In genomic region chr15:74988007-74988800, GRCh38 we compare ENCODE assay signal across 9 cellular contexts. TPM values are rescaled to one million over a fixed set of nuclear protein-coding genes. Genes with fewer than 3 reads are reported as not detected.
DNase-seq lines count a peak whose midpoint lies in the region; ATAC-seq, FAIRE-seq and TF ChIP-seq lines count a peak whose summit lies in the region.
"Had no signal": no experiment of that assay in that cellular context is flagged by ENCODE, and none has a peak within 500 bp of the region (broad histone marks: within the 10 kb centered on the region; RNA-seq: fewer than 3 reads in every experiment).

No MANE protein-coding gene starts in this region.

- no peak overlapping the region for H3K4me2 ChIP-seq in GM23338
- H3K4me2 ChIP-seq in HepG2 (ENCODE audit: low read depth, low read length), result no peak overlapping the region

- TF ChIP-seq EP300 in HepG2 (IDR thresholded peaks at IDR 0.05; ENCODE audit: low read depth in 2 of 2, low read length in 2 of 2) (no peak), HepG2 (CRISPR knock-in tag; IDR thresholded peaks at IDR 0.05; ENCODE audit: borderline replicate concordance) (no peak)

- peak; percentile 79 for TF ChIP-seq RAD21 in HepG2 (CRISPR knock-in tag; IDR thresholded peaks at IDR 0.05)

- in situ Hi-C loops in HepG2 (cut with HindIII; ENCODE audit: extremely low pct_ligation_motif_present, low pct_unique_long_range_greater_than_20kb), result no loop called here

- no peaks in the 10 kb centered on the region for H4K20me1 ChIP-seq in GM23338 (replicated peaks; ENCODE audit: insufficient read depth)
- no peaks in the 10 kb centered on the region for H4K20me1 ChIP-seq in HepG2 (ENCODE audit: insufficient read depth, low read length)

- no peak overlapping the region for H3K27ac Mint-ChIP-seq in CD4-positive, CD25-positive, alpha-beta regulatory T cell
- no peak overlapping the region for H3K27ac Mint-ChIP-seq in GM23338
- H3K27ac Mint-ChIP-seq in activated T-helper 2 cell treated with anti-CD3 and anti-CD28 coated beads, Interferon-gamma antibody, Interleukin-2, Interleukin-4, amounts not matched to agents 10 μg/mL and 5 μg/mL and 100 μg/mL, durations not matched to agents 14 hours and 24 hours and 36 hours, result no peak overlapping the region

- intact Hi-C loops in activated T-helper 2 cell treated with anti-CD3 and anti-CD28 coated beads, Interferon-gamma antibody, Interleukin-2, Interleukin-4, amounts not matched to agents 10 μg/mL and 5 μg/mL and 100 μg/mL, durations not matched to agents 14 hours and 24 hours and 36 hours (cut with micrococcal nuclease), result no loop called here
- intact Hi-C loops in HepG2 (cut with micrococcal nuclease; ENCODE audit: unreplicated experiment), result loop anchor here (2.0 kb wide), 1 partner anchor 37 kb away; no protein-coding TSS in a partner anchor

- H3F3A ChIP-seq in GM23338 (replicated peaks; ENCODE audit: low read depth), result no peaks in the 10 kb centered on the region

- POLR2A ChIA-PET in HepG2 (lab: Yijun Ruan, JAX), result no interaction called here

- H3K4me3 ChIP-seq in CD4-positive, CD25-positive, alpha-beta regulatory T cell (ENCODE audit: low read depth, low read length), result no peak overlapping the region
- no peak overlapping the region for H3K4me3 ChIP-seq in GM23338
- no peak overlapping the region for H3K4me3 ChIP-seq in HepG2 (replicated peaks in 1 of 3; ENCODE audit: insufficient read depth in 1 of 3, low read depth in 2 of 3, low read length in 3 of 3)
- H3K4me3 ChIP-seq: thoracic aorta had no signal

- no peaks in the 10 kb centered on the region for H3K27me3 ChIP-seq in CD4-positive, CD25-positive, alpha-beta regulatory T cell (ENCODE audit: control insufficient read depth, insufficient read depth, low read length)
- H3K27me3 ChIP-seq in GM23338 (ENCODE audit: insufficient read depth) (no peaks in the 10 kb centered on the region), HepG2 (ENCODE audit: control insufficient read depth in 1 of 2, insufficient read depth in 2 of 2, low read length in 2 of 2) (peaks cover 0 to 18% of the 10 kb centered on the region in 2 experiments; a peak in 4 of 5 replicates)

- H3K9me2 ChIP-seq in GM23338 (ENCODE audit: insufficient read depth), result no peaks in the 10 kb centered on the region

- TF ChIP-seq POLR2A in HepG2 (IDR thresholded peaks at IDR 0.05; ENCODE audit: insufficient read depth in 1 of 2, low read depth in 2 of 2, low read length in 2 of 2), result no peak

- no peak overlapping the region for H3K27ac ChIP-seq in CD4-positive, CD25-positive, alpha-beta regulatory T cell (ENCODE audit: insufficient read depth, low read length, poor library complexity, severe bottlenecking)
- no peak overlapping the region for H3K27ac ChIP-seq in GM23338 (ENCODE audit: low read depth)
- H3K27ac ChIP-seq in HepG2 (ENCODE audit: extremely low read length, insufficient read depth, low read length), result no peak overlapping the region
- H3K27ac ChIP-seq: thoracic aorta had no signal

- peak in 2 of 3 donors; percentile 11 to 61 for DNase-seq in CD4-positive, CD25-positive, alpha-beta regulatory T cell
- DNase-seq in GM23338 (ENCODE audit: low spot score), result peak; percentile 87
- DNase-seq in NCI-H774 (lab: John Stamatoyannopoulos, UW), result peak; percentile 23
- DNase-seq in activated T-helper 2 cell treated with anti-CD3 and anti-CD28 coated beads, Interferon-gamma antibody, Interleukin-2, Interleukin-4, amounts not matched to agents 10 μg/mL and 5 μg/mL and 100 μg/mL, durations not matched to agents 14 hours and 24 hours and 36 hours (ENCODE audit: low spot score), result peak; percentile 26
- peak; percentile 65 for DNase-seq in HepG2 (ENCODE audit: low spot score)
- no peak for DNase-seq in GOT3 (lab: John Stamatoyannopoulos, UW)

- H3K9ac ChIP-seq in HepG2 (ENCODE audit: insufficient read depth, low read depth, low read length), result no peak overlapping the region

- CTCF ChIA-PET in HepG2 (lab: Yijun Ruan, JAX; ENCODE audit: low intra/inter-chr PET ratio, low total read pairs), result interaction anchor here (0.6 kb wide), 1 partner anchor 87 kb away, joined by 3 read pairs; no protein-coding TSS in a partner anchor

- H3K79me2 ChIP-seq in GM23338 (replicated peaks; ENCODE audit: insufficient read depth), result no peaks in the 10 kb centered on the region
- no peaks in the 10 kb centered on the region for H3K79me2 ChIP-seq in HepG2 (ENCODE audit: insufficient read depth, low read length)

- peaks cover 0 to 2% (median 0%) of the 10 kb centered on the region in 7 donors for H3K9me3 Mint-ChIP-seq in CD4-positive, CD25-positive, alpha-beta regulatory T cell
- H3K9me3 Mint-ChIP-seq in GM23338, result no peaks in the 10 kb centered on the region
- no peaks in the 10 kb centered on the region for H3K9me3 Mint-ChIP-seq in activated T-helper 2 cell treated with anti-CD3 and anti-CD28 coated beads, Interferon-gamma antibody, Interleukin-2, Interleukin-4, amounts not matched to agents 10 μg/mL and 5 μg/mL and 100 μg/mL, durations not matched to agents 14 hours and 24 hours and 36 hours

- H3K9me3 ChIP-seq in CD4-positive, CD25-positive, alpha-beta regulatory T cell (ENCODE audit: control insufficient read depth in 2 of 2, low read length in 2 of 2), result no peaks in the 10 kb centered on the region
- H3K9me3 ChIP-seq in HepG2 (ENCODE audit: low read length), result no peaks in the 10 kb centered on the region
- H3K9me3 ChIP-seq: thoracic aorta had no signal

- WGBS in HepG2 (ENCODE audit: low lambda C conversion rate), result 12% methylated on average over 4 of the region's 4 CpGs

- no peaks in the 10 kb centered on the region for H3K36me3 ChIP-seq in CD4-positive, CD25-positive, alpha-beta regulatory T cell (ENCODE audit: control insufficient read depth, insufficient read depth, low read length)
- H3K36me3 ChIP-seq in GM23338 (ENCODE audit: insufficient read depth), result no peaks in the 10 kb centered on the region
- H3K36me3 ChIP-seq in HepG2 (replicated peaks in 1 of 2; ENCODE audit: control insufficient read depth in 1 of 2, insufficient read depth in 2 of 2, low read length in 2 of 2), result no peaks in the 10 kb centered on the region
- H3K36me3 ChIP-seq: thoracic aorta had no signal

- no TSS peak for BruUV-seq in HepG2 (replicated peaks; lab: Mats Ljungman, UMichigan)

- H3K4me3 Mint-ChIP-seq in CD4-positive, CD25-positive, alpha-beta regulatory T cell, result no peak overlapping the region
- no peak overlapping the region for H3K4me3 Mint-ChIP-seq in GM23338
- no peak overlapping the region for H3K4me3 Mint-ChIP-seq in activated T-helper 2 cell treated with anti-CD3 and anti-CD28 coated beads, Interferon-gamma antibody, Interleukin-2, Interleukin-4, amounts not matched to agents 10 μg/mL and 5 μg/mL and 100 μg/mL, durations not matched to agents 14 hours and 24 hours and 36 hours (ENCODE audit: low read depth)

- H3K27me3 Mint-ChIP-seq in CD4-positive, CD25-positive, alpha-beta regulatory T cell, result peaks cover 5% of the 10 kb centered on the region
- peaks cover 12% of the 10 kb centered on the region for H3K27me3 Mint-ChIP-seq in GM23338 (ENCODE audit: insufficient read depth, low read depth, poor library complexity)
- H3K27me3 Mint-ChIP-seq in activated T-helper 2 cell treated with anti-CD3 and anti-CD28 coated beads, Interferon-gamma antibody, Interleukin-2, Interleukin-4, amounts not matched to agents 10 μg/mL and 5 μg/mL and 100 μg/mL, durations not matched to agents 14 hours and 24 hours and 36 hours (ENCODE audit: low read depth), result peaks cover 15% of the 10 kb centered on the region

- H3K36me3 Mint-ChIP-seq in CD4-positive, CD25-positive, alpha-beta regulatory T cell, result no peaks in the 10 kb centered on the region
- H3K36me3 Mint-ChIP-seq in GM23338 (ENCODE audit: low read depth), result no peaks in the 10 kb centered on the region
- no peaks in the 10 kb centered on the region for H3K36me3 Mint-ChIP-seq in activated T-helper 2 cell treated with anti-CD3 and anti-CD28 coated beads, Interferon-gamma antibody, Interleukin-2, Interleukin-4, amounts not matched to agents 10 μg/mL and 5 μg/mL and 100 μg/mL, durations not matched to agents 14 hours and 24 hours and 36 hours (ENCODE audit: low read depth)

- no peaks in the 10 kb centered on the region for H3K4me1 ChIP-seq in CD4-positive, CD25-positive, alpha-beta regulatory T cell (ENCODE audit: control insufficient read depth, insufficient read depth, low read length, poor library complexity, severe bottlenecking)
- no peaks in the 10 kb centered on the region for H3K4me1 ChIP-seq in GM23338 (ENCODE audit: insufficient read depth)
- 0 out of 2 replicates have a peak, but pooled peaks cover 7% of the 10 kb centered on the region for H3K4me1 ChIP-seq in HepG2 (ENCODE audit: insufficient read depth, low read length)

- TF ChIP-seq CTCF in GM23338 (conservative IDR thresholded peaks at IDR 0.05; ENCODE audit: low read depth in 2 of 2), result peak; percentile 78 to 90
- TF ChIP-seq CTCF in HepG2 (CRISPR knock-in tag; IDR thresholded peaks at IDR 0.05), result peak; percentile 78

- ATAC-seq in CD4-positive, CD25-positive, alpha-beta regulatory T cell (ENCODE audit: low read depth in 2 of 2), result peak in 1 of 2 donors; percentile 64
- ATAC-seq in GM23338 (peak; percentile 99), HepG2 (peak; percentile 99), GM19023 (IDR thresholded peaks at IDR 0.05; ENCODE audit: unreplicated experiment) (no peak), GM21367 (IDR thresholded peaks at IDR 0.05; ENCODE audit: unreplicated experiment) (no peak)

- peak; percentile 86 for FAIRE-seq in HepG2 (lab: Jason Lieb, UNC)

- peaks cover 0 to 8% (median 0%) of the 10 kb centered on the region in 4 donors for H3K4me1 Mint-ChIP-seq in CD4-positive, CD25-positive, alpha-beta regulatory T cell
- H3K4me1 Mint-ChIP-seq in GM23338, result no peaks in the 10 kb centered on the region
- peaks cover 13% of the 10 kb centered on the region for H3K4me1 Mint-ChIP-seq in activated T-helper 2 cell treated with anti-CD3 and anti-CD28 coated beads, Interferon-gamma antibody, Interleukin-2, Interleukin-4, amounts not matched to agents 10 μg/mL and 5 μg/mL and 100 μg/mL, durations not matched to agents 14 hours and 24 hours and 36 hours (ENCODE audit: low read depth)

- H2AFZ ChIP-seq in GM23338 (no peak overlapping the region), HepG2 (ENCODE audit: low read length) (no peak overlapping the region)

RNA-seq across cellular contexts. Expression of gene SCAMP5, which starts 7.2 kb away (rescaled TPM):
- total RNA-seq in CD4-positive, CD25-positive, alpha-beta regulatory T cell, result 1.3 TPM
- polyA plus RNA-seq in CD4-positive, CD25-positive, alpha-beta regulatory T cell, result under 1 TPM in 2 of 4 donors, not detected in 2; 0.20 to 0.25 TPM
- 31.0 and 43.3 TPM in 2 replicates for total RNA-seq in GM23338 (2014; rRNA removed; shearing (Covaris generic))
- polyA plus RNA-seq in GM23338 (2016; fragmentation: Nextera tagmentation; extraction: Ambion mirVana), result 12.8 and 12.9 TPM in 2 replicates
- 0.89 and 0.99 TPM in 2 replicates for total RNA-seq in activated T-helper 2 cell treated with anti-CD3 and anti-CD28 coated beads, Interferon-gamma antibody, Interleukin-2, Interleukin-4, amounts not matched to agents 10 μg/mL and 5 μg/mL and 100 μg/mL, durations not matched to agents 14 hours and 24 hours and 36 hours
- total RNA-seq in HepG2 (2016; rRNA removed; fragmentation: Illumina TruSeq; extraction: Trizol), result 31.1 and 34.3 TPM in 2 replicates
- total RNA-seq in HepG2 (2016; cell fraction: cytosol; rRNA removed; fragmentation: Illumina TruSeq; extraction: Trizol; ENCODE audit: low read depth), result 18.1 and 20.2 TPM in 2 replicates
- total RNA-seq in HepG2 (2016; cell fraction: insoluble cytoplasmic fraction; rRNA removed; fragmentation: Illumina TruSeq; extraction: Trizol), result 28.9 and 30.0 TPM in 2 replicates
- 51.8 and 60.3 TPM in 2 replicates for total RNA-seq in HepG2 (2016; cell fraction: membrane; rRNA removed; fragmentation: Illumina TruSeq; extraction: Trizol)
- total RNA-seq in HepG2 (2016; cell fraction: nucleus; rRNA removed; fragmentation: Illumina TruSeq; extraction: Trizol), result 18.6 and 23.6 TPM in 2 replicates
- 49.0 and 58.1 TPM in 2 replicates for polyA plus RNA-seq in HepG2 (2011; rRNA removed)
- 46.5 and 47.4 TPM in 2 replicates for polyA plus RNA-seq in HepG2 (2011; cell fraction: cytosol; rRNA removed)
- 39.9 and 45.6 TPM in 2 replicates for polyA plus RNA-seq in HepG2 (2011; cell fraction: nucleus; rRNA removed)
- polyA plus RNA-seq in HepG2 (2012), result 23.3 and 23.6 TPM in 2 replicates
- polyA plus RNA-seq in HepG2 (2016; cell fraction: cytosol; fragmentation: Illumina TruSeq; extraction: Trizol; ENCODE audit: low read depth), result 30.8 and 37.6 TPM in 2 replicates
- 43.3 and 47.6 TPM in 2 replicates for polyA plus RNA-seq in HepG2 (2016; cell fraction: insoluble cytoplasmic fraction; fragmentation: Illumina TruSeq; extraction: Trizol; ENCODE audit: low read depth)
- polyA plus RNA-seq in HepG2 (2016; cell fraction: membrane; fragmentation: Illumina TruSeq; extraction: Trizol; ENCODE audit: low read depth), result 77.2 and 78.4 TPM in 2 replicates
- 46.8 and 52.7 TPM in 2 replicates for polyA plus RNA-seq in HepG2 (2016; cell fraction: nucleus; fragmentation: Illumina TruSeq; extraction: Trizol; ENCODE audit: insufficient read depth, low read depth)
- 10.5 and 79.6 TPM in 2 replicates for polyA minus RNA-seq in HepG2 (2011; rRNA and poly(A)+ RNA removed; ENCODE audit: low replicate concordance)
- 15.0 and 19.5 TPM in 2 replicates for polyA minus RNA-seq in HepG2 (2011; cell fraction: cytosol; rRNA and poly(A)+ RNA removed)
- polyA minus RNA-seq in HepG2 (2011; cell fraction: nucleus; rRNA and poly(A)+ RNA removed), result 7.2 and 10.4 TPM in 2 replicates

RNA-seq across cellular contexts. Expression of gene RPP25, which starts 31.6 kb away (rescaled TPM):
- total RNA-seq in CD4-positive, CD25-positive, alpha-beta regulatory T cell, result 0.54 TPM
- 1 to 10 TPM; 1.6 to 4.6 (median 2.8) TPM for polyA plus RNA-seq in CD4-positive, CD25-positive, alpha-beta regulatory T cell
- total RNA-seq in GM23338 (2014; rRNA removed; shearing (Covaris generic)), result 15.8 and 18.8 TPM in 2 replicates
- polyA plus RNA-seq in GM23338 (2016; fragmentation: Nextera tagmentation; extraction: Ambion mirVana) (14.6 and 14.8 TPM in 2 replicates), HepG2 (2011; rRNA removed) (0.04 and 0.05 TPM in 2 replicates)
- total RNA-seq in activated T-helper 2 cell treated with anti-CD3 and anti-CD28 coated beads, Interferon-gamma antibody, Interleukin-2, Interleukin-4, amounts not matched to agents 10 μg/mL and 5 μg/mL and 100 μg/mL, durations not matched to agents 14 hours and 24 hours and 36 hours, result 13.1 and 14.2 TPM in 2 replicates
- 0.08 and 0.11 TPM in 2 replicates for total RNA-seq in HepG2 (2016; rRNA removed; fragmentation: Illumina TruSeq; extraction: Trizol)
- total RNA-seq in HepG2 (2016; cell fraction: cytosol; rRNA removed; fragmentation: Illumina TruSeq; extraction: Trizol; ENCODE audit: low read depth), result not detected in 2 replicates
- total RNA-seq in HepG2 (2016; cell fraction: insoluble cytoplasmic fraction; rRNA removed; fragmentation: Illumina TruSeq; extraction: Trizol), result 0.09 and 0.16 TPM in 2 replicates
- total RNA-seq in HepG2 (2016; cell fraction: membrane; rRNA removed; fragmentation: Illumina TruSeq; extraction: Trizol), result 0.12 and 0.14 TPM in 2 replicates
- total RNA-seq in HepG2 (2016; cell fraction: nucleus; rRNA removed; fragmentation: Illumina TruSeq; extraction: Trizol), result not detected in 2 replicates
- polyA plus RNA-seq in HepG2 (2011; cell fraction: cytosol; rRNA removed), result 0.09 and 0.12 TPM in 2 replicates
- 0.07 and 0.11 TPM in 2 replicates for polyA plus RNA-seq in HepG2 (2011; cell fraction: nucleus; rRNA removed)
- polyA plus RNA-seq in HepG2 (2012), result 0.07 TPM in 1 of 2 replicates, not detected in the other
- polyA plus RNA-seq in HepG2 (2016; cell fraction: cytosol; fragmentation: Illumina TruSeq; extraction: Trizol; ENCODE audit: low read depth), result 0.08 TPM in 1 of 2 replicates, not detected in the other
- polyA plus RNA-seq in HepG2 (2016; cell fraction: insoluble cytoplasmic fraction; fragmentation: Illumina TruSeq; extraction: Trizol; ENCODE audit: low read depth), result 0.08 TPM in 1 of 2 replicates, not detected in the other
- 0.08 TPM in 1 of 2 replicates, not detected in the other for polyA plus RNA-seq in HepG2 (2016; cell fraction: membrane; fragmentation: Illumina TruSeq; extraction: Trizol; ENCODE audit: low read depth)
- polyA plus RNA-seq in HepG2 (2016; cell fraction: nucleus; fragmentation: Illumina TruSeq; extraction: Trizol; ENCODE audit: insufficient read depth, low read depth), result 0.15 TPM in 2 replicates
- polyA minus RNA-seq in HepG2 (2011; rRNA and poly(A)+ RNA removed; ENCODE audit: low replicate concordance), result 0.22 and 25.9 TPM in 2 replicates
- polyA minus RNA-seq in HepG2 (2011; cell fraction: cytosol; rRNA and poly(A)+ RNA removed), result 0.30 and 0.62 TPM in 2 replicates
- 0.25 and 0.26 TPM in 2 replicates for polyA minus RNA-seq in HepG2 (2011; cell fraction: nucleus; rRNA and poly(A)+ RNA removed)

RNA-seq across cellular contexts. Expression of gene PPCDC, which starts 35.2 kb away (rescaled TPM):
- 11.0 TPM for total RNA-seq in CD4-positive, CD25-positive, alpha-beta regulatory T cell
- 10 to 100 TPM; 12.3 to 15.5 (median 12.8) TPM for polyA plus RNA-seq in CD4-positive, CD25-positive, alpha-beta regulatory T cell
- total RNA-seq in GM23338 (2014; rRNA removed; shearing (Covaris generic)), result 40.2 and 42.8 TPM in 2 replicates
- polyA plus RNA-seq in GM23338 (2016; fragmentation: Nextera tagmentation; extraction: Ambion mirVana), result 17.8 and 22.1 TPM in 2 replicates
- total RNA-seq in activated T-helper 2 cell treated with anti-CD3 and anti-CD28 coated beads, Interferon-gamma antibody, Interleukin-2, Interleukin-4, amounts not matched to agents 10 μg/mL and 5 μg/mL and 100 μg/mL, durations not matched to agents 14 hours and 24 hours and 36 hours, result 28.4 and 31.0 TPM in 2 replicates
- 9.9 and 12.3 TPM in 2 replicates for total RNA-seq in HepG2 (2016; rRNA removed; fragmentation: Illumina TruSeq; extraction: Trizol)
- total RNA-seq in HepG2 (2016; cell fraction: cytosol; rRNA removed; fragmentation: Illumina TruSeq; extraction: Trizol; ENCODE audit: low read depth), result 4.1 and 6.1 TPM in 2 replicates
- 12.0 and 13.0 TPM in 2 replicates for total RNA-seq in HepG2 (2016; cell fraction: insoluble cytoplasmic fraction; rRNA removed; fragmentation: Illumina TruSeq; extraction: Trizol)
- 8.6 and 11.2 TPM in 2 replicates for total RNA-seq in HepG2 (2016; cell fraction: membrane; rRNA removed; fragmentation: Illumina TruSeq; extraction: Trizol)
- 11.2 and 14.5 TPM in 2 replicates for total RNA-seq in HepG2 (2016; cell fraction: nucleus; rRNA removed; fragmentation: Illumina TruSeq; extraction: Trizol)
- 12.8 and 13.9 TPM in 2 replicates for polyA plus RNA-seq in HepG2 (2011; rRNA removed)
- 12.1 and 15.8 TPM in 2 replicates for polyA plus RNA-seq in HepG2 (2011; cell fraction: cytosol; rRNA removed)
- 21.1 and 24.9 TPM in 2 replicates for polyA plus RNA-seq in HepG2 (2011; cell fraction: nucleus; rRNA removed)
- polyA plus RNA-seq in HepG2 (2012), result 5.4 and 7.5 TPM in 2 replicates
- 5.6 and 6.3 TPM in 2 replicates for polyA plus RNA-seq in HepG2 (2016; cell fraction: cytosol; fragmentation: Illumina TruSeq; extraction: Trizol; ENCODE audit: low read depth)
- 12.3 and 13.4 TPM in 2 replicates for polyA plus RNA-seq in HepG2 (2016; cell fraction: insoluble cytoplasmic fraction; fragmentation: Illumina TruSeq; extraction: Trizol; ENCODE audit: low read depth)
- 6.8 and 8.5 TPM in 2 replicates for polyA plus RNA-seq in HepG2 (2016; cell fraction: membrane; fragmentation: Illumina TruSeq; extraction: Trizol; ENCODE audit: low read depth)
- 17.5 and 18.7 TPM in 2 replicates for polyA plus RNA-seq in HepG2 (2016; cell fraction: nucleus; fragmentation: Illumina TruSeq; extraction: Trizol; ENCODE audit: insufficient read depth, low read depth)
- 42.6 and 47.0 TPM in 2 replicates for polyA minus RNA-seq in HepG2 (2011; rRNA and poly(A)+ RNA removed; ENCODE audit: low replicate concordance)
- 2.5 and 4.8 TPM in 2 replicates for polyA minus RNA-seq in HepG2 (2011; cell fraction: cytosol; rRNA and poly(A)+ RNA removed)
- polyA minus RNA-seq in HepG2 (2011; cell fraction: nucleus; rRNA and poly(A)+ RNA removed), result 24.3 and 26.1 TPM in 2 replicates

RNA-seq across cellular contexts. Expression of gene COX5A, which starts 50.3 kb away (rescaled TPM):
- total RNA-seq in CD4-positive, CD25-positive, alpha-beta regulatory T cell, result 91.8 TPM
- polyA plus RNA-seq in CD4-positive, CD25-positive, alpha-beta regulatory T cell, result 100 to 1,000 TPM; 383 to 512 (median 449) TPM
- 190 and 292 TPM in 2 replicates for total RNA-seq in GM23338 (2014; rRNA removed; shearing (Covaris generic))
- polyA plus RNA-seq in GM23338 (2016; fragmentation: Nextera tagmentation; extraction: Ambion mirVana) (765 and 885 TPM in 2 replicates), HepG2 (2011; rRNA removed) (132 and 158 TPM in 2 replicates)
- 311 and 333 TPM in 2 replicates for total RNA-seq in activated T-helper 2 cell treated with anti-CD3 and anti-CD28 coated beads, Interferon-gamma antibody, Interleukin-2, Interleukin-4, amounts not matched to agents 10 μg/mL and 5 μg/mL and 100 μg/mL, durations not matched to agents 14 hours and 24 hours and 36 hours
- total RNA-seq in HepG2 (2016; rRNA removed; fragmentation: Illumina TruSeq; extraction: Trizol), result 217 and 218 TPM in 2 replicates
- 117 and 120 TPM in 2 replicates for total RNA-seq in HepG2 (2016; cell fraction: cytosol; rRNA removed; fragmentation: Illumina TruSeq; extraction: Trizol; ENCODE audit: low read depth)
- total RNA-seq in HepG2 (2016; cell fraction: insoluble cytoplasmic fraction; rRNA removed; fragmentation: Illumina TruSeq; extraction: Trizol), result 207 and 224 TPM in 2 replicates
- total RNA-seq in HepG2 (2016; cell fraction: membrane; rRNA removed; fragmentation: Illumina TruSeq; extraction: Trizol), result 128 and 130 TPM in 2 replicates
- total RNA-seq in HepG2 (2016; cell fraction: nucleus; rRNA removed; fragmentation: Illumina TruSeq; extraction: Trizol), result 98.7 and 101 TPM in 2 replicates
- polyA plus RNA-seq in HepG2 (2011; cell fraction: cytosol; rRNA removed), result 156 and 163 TPM in 2 replicates
- 70.3 and 75.2 TPM in 2 replicates for polyA plus RNA-seq in HepG2 (2011; cell fraction: nucleus; rRNA removed)
- polyA plus RNA-seq in HepG2 (2012), result 264 and 279 TPM in 2 replicates
- polyA plus RNA-seq in HepG2 (2016; cell fraction: cytosol; fragmentation: Illumina TruSeq; extraction: Trizol; ENCODE audit: low read depth), result 273 and 293 TPM in 2 replicates
- 379 and 384 TPM in 2 replicates for polyA plus RNA-seq in HepG2 (2016; cell fraction: insoluble cytoplasmic fraction; fragmentation: Illumina TruSeq; extraction: Trizol; ENCODE audit: low read depth)
- 251 and 264 TPM in 2 replicates for polyA plus RNA-seq in HepG2 (2016; cell fraction: membrane; fragmentation: Illumina TruSeq; extraction: Trizol; ENCODE audit: low read depth)
- polyA plus RNA-seq in HepG2 (2016; cell fraction: nucleus; fragmentation: Illumina TruSeq; extraction: Trizol; ENCODE audit: insufficient read depth, low read depth), result 250 and 258 TPM in 2 replicates
- polyA minus RNA-seq in HepG2 (2011; rRNA and poly(A)+ RNA removed; ENCODE audit: low replicate concordance), result 21.4 and 51.3 TPM in 2 replicates
- 76.2 and 81.5 TPM in 2 replicates for polyA minus RNA-seq in HepG2 (2011; cell fraction: cytosol; rRNA and poly(A)+ RNA removed)
- polyA minus RNA-seq in HepG2 (2011; cell fraction: nucleus; rRNA and poly(A)+ RNA removed), result 23.3 and 29.7 TPM in 2 replicates

Comparison
In these comparisons a context has a peak if more than half of its experiments do, and no peak if none do; other contexts are left out.
1. ATAC-seq: peak in GM23338 (single experiment) and HepG2 (single experiment); none in GM19023 (single experiment) and GM21367 (single experiment).